Comparison of ENCODE assay signal across 35 cellular contexts in genomic region chr12:32870716-32871115, GRCh38. TPM values are rescaled to one million over a fixed set of nuclear protein-coding genes. Genes with fewer than 3 reads are reported as not detected.
DNase-seq lines count a peak whose midpoint lies in the region; ATAC-seq and TF ChIP-seq lines count a peak whose summit lies in the region.
"Had no signal": no experiment of that assay in that cellular context is flagged by ENCODE, and none has a peak within 500 bp of the region (broad histone marks: within the 10 kb centered on the region; RNA-seq: fewer than 3 reads in every experiment).

No MANE protein-coding gene starts in this region.

- H3K9ac ChIP-seq in trophoblast cell (ENCODE audit: low read length): no peak overlapping the region

- H3K9me3 ChIP-seq in breast epithelium (no peaks in the 10 kb centered on the region), trophoblast cell (ENCODE audit: insufficient read depth, low read depth, low read length) (no peaks in the 10 kb centered on the region), vagina (no peaks in the 10 kb centered on the region)
- H3K9me3 ChIP-seq: lower lobe of right lung, suprapubic skin, upper lobe of right lung had no signal

- H3K4ac ChIP-seq in trophoblast cell (ENCODE audit: low read depth, low read length): peak overlapping the region; percentile 71

- H3K4me1 Mint-ChIP-seq in MCF 10A (ENCODE audit: insufficient read depth, unreplicated experiment): peaks cover 20% of the 10 kb centered on the region
- H3K4me1 Mint-ChIP-seq: naive thymus-derived CD8-positive, alpha-beta T cell; T-helper 17 cell had no signal

- H3K36me3 ChIP-seq in breast epithelium (no peaks in the 10 kb centered on the region), trophoblast cell (ENCODE audit: control insufficient read depth in 1 of 2, insufficient read depth in 2 of 2, low read length in 2 of 2) (peaks cover 30 to 33% of the 10 kb centered on the region in 2 experiments), vagina (no peaks in the 10 kb centered on the region)
- H3K36me3 ChIP-seq: lower lobe of right lung, upper lobe of right lung had no signal

- no peak overlapping the region for H4K12ac ChIP-seq in trophoblast cell (ENCODE audit: low read depth, low read length)

- H3K4me3 ChIP-seq in breast epithelium (no peak overlapping the region), trophoblast cell (ENCODE audit: low read depth, low read length) (no peak overlapping the region), vagina (no peak overlapping the region)
- H3K4me3 ChIP-seq: K562, lower lobe of right lung, suprapubic skin, upper lobe of right lung had no signal

- BruUV-seq in MCF 10A (replicated peaks; lab: Mats Ljungman, UMichigan): no TSS peak

- DNase-seq in MCF 10A (ENCODE audit: unreplicated experiment) (peak; percentile 14), breast epithelium (ENCODE audit: low spot score in 2 of 2) (no peak), NCI-H226 (peak; percentile 88), trophoblast cell (peak in 1 of 2 donors; percentile 30), activated gamma-delta T cell treated with Interleukin-2 at 50 U/mL for 16 hours (no peak), vagina (ENCODE audit: extremely low spot score in 2 of 2) (no peak), cerebellar cortex (ENCODE audit: low spot score) (no peak)
- DNase-seq: activated CD4-positive, alpha-beta T cell treated with anti-CD3 and anti-CD28 coated beads, Interleukin-2, amount 50 U/mL, for 48 hours; activated naive CD4-positive, alpha-beta T cell treated with Interleukin-2 at 50 U/mL for 16 hours; activated T-cell treated with anti-CD3 and anti-CD28 coated beads, Interleukin-2, amount 50 U/mL, for 72 hours; DND-41; foreskin fibroblast; GF-D8; head of caudate nucleus; kidney glomerular epithelial cell; lower lobe of right lung; MM.1S; naive thymus-derived CD8-positive, alpha-beta T cell; NCI-H1105 treated with DMSO at 0.1 percent for 48 hours; NCI-H1930; NCI-H2227 treated with DMSO at 0.1 percent for 48 hours; NCI-H69; occipital lobe; PC-3; stimulated activated naive CD4-positive, alpha-beta T cell; T-helper 17 cell; upper lobe of right lung had no signal

- no peak overlapping the region for H2AK5ac ChIP-seq in trophoblast cell (ENCODE audit: low read length)

- POLR2A ChIA-PET in MCF 10A (lab: Yijun Ruan, JAX): interaction anchor here (0.7 to 1.8 kb wide), 3 partner anchors 24 to 49 kb away, joined by 3 to 4 read pairs (median 3); no protein-coding TSS in a partner anchor

- H3K4me1 ChIP-seq in breast epithelium (no peaks in the 10 kb centered on the region), trophoblast cell (ENCODE audit: control insufficient read depth in 1 of 2, insufficient read depth in 2 of 2, low read length in 2 of 2) (peaks cover 0 to 14% of the 10 kb centered on the region in 2 experiments), vagina (no peaks in the 10 kb centered on the region)
- H3K4me1 ChIP-seq: lower lobe of right lung, suprapubic skin, upper lobe of right lung had no signal

- H2BK12ac ChIP-seq in trophoblast cell (ENCODE audit: low read length): no peak overlapping the region

- CTCF ChIA-PET in MCF 10A (lab: Yijun Ruan, JAX): interaction anchor here (0.7 to 1.2 kb wide), 4 partner anchors 9 to 113 kb away, joined by 3 to 6 read pairs (median 4); no protein-coding TSS in a partner anchor

- H3K79me2 ChIP-seq in trophoblast cell (ENCODE audit: control insufficient read depth, insufficient read depth, low read length, poor library complexity): peaks cover 3% of the 10 kb centered on the region

- TF ChIP-seq CTCF in MCF 10A (IDR thresholded peaks at IDR 0.05; ENCODE audit: unreplicated experiment): no peak
- no peak for TF ChIP-seq CTCF in breast epithelium (IDR thresholded peaks at IDR 0.05)
- TF ChIP-seq CTCF in vagina (IDR thresholded peaks at IDR 0.05): no peak

- peak overlapping the region; percentile 40 for H3K27ac Mint-ChIP-seq in MCF 10A (ENCODE audit: low read depth, unreplicated experiment)
- H3K27ac Mint-ChIP-seq: activated T-cell treated with anti-CD3 and anti-CD28 coated beads, Interleukin-2, amount 50 U/mL, for 72 hours; naive thymus-derived CD8-positive, alpha-beta T cell; T-helper 17 cell had no signal

- H3K9me3 Mint-ChIP-seq in MCF 10A (ENCODE audit: unreplicated experiment): no peaks in the 10 kb centered on the region
- H3K9me3 Mint-ChIP-seq: activated T-cell treated with anti-CD3 and anti-CD28 coated beads, Interleukin-2, amount 50 U/mL, for 72 hours; naive thymus-derived CD8-positive, alpha-beta T cell had no signal

- H4K8ac ChIP-seq in trophoblast cell (ENCODE audit: low read depth, low read length): no peak overlapping the region

- no peak overlapping the region for H3K4me3 Mint-ChIP-seq in MCF 10A (ENCODE audit: unreplicated experiment)
- H3K4me3 Mint-ChIP-seq: activated T-cell treated with anti-CD3 and anti-CD28 coated beads, Interleukin-2, amount 50 U/mL, for 72 hours; CD14-positive monocyte; naive thymus-derived CD8-positive, alpha-beta T cell; T-helper 17 cell had no signal

- no peak overlapping the region for H2AFZ ChIP-seq in trophoblast cell (ENCODE audit: insufficient read depth, low read length, poor library complexity)

- H3K27ac ChIP-seq in breast epithelium (no peak overlapping the region), trophoblast cell (ENCODE audit: low read depth, low read length) (peak overlapping the region; percentile 57), vagina (no peak overlapping the region)
- H3K27ac ChIP-seq: 22Rv1, lower lobe of right lung, suprapubic skin, upper lobe of right lung had no signal

- H3K23ac ChIP-seq in trophoblast cell (ENCODE audit: low read length): no peak overlapping the region

- intact Hi-C loops in MCF 10A (cut with micrococcal nuclease) (no loop called here), breast epithelium (cut with DNase I; ENCODE audit: low total_unique reads) (no loop called here), vagina (cut with DNase I) (no loop called here)

- H3K14ac ChIP-seq in trophoblast cell (ENCODE audit: low read length): no peak overlapping the region

- H3K27me3 ChIP-seq in breast epithelium: no peaks in the 10 kb centered on the region
- H3K27me3 ChIP-seq in trophoblast cell (ENCODE audit: insufficient read depth, low read length): no peaks in the 10 kb centered on the region
- H3K27me3 ChIP-seq in vagina: no peaks in the 10 kb centered on the region
- H3K27me3 ChIP-seq: suprapubic skin, upper lobe of right lung had no signal

- no CpG with 5 or more reads among the region's 3 CpGs for WGBS in trophoblast cell (ENCODE audit: extremely low coverage, insufficient coverage, insufficient read length)

- H3K18ac ChIP-seq in trophoblast cell (ENCODE audit: low read length): no peak overlapping the region

- H3K27me3 Mint-ChIP-seq in MCF 10A (ENCODE audit: insufficient read depth, unreplicated experiment): no peaks in the 10 kb centered on the region

- no peaks in the 10 kb centered on the region for H3K79me1 ChIP-seq in trophoblast cell (ENCODE audit: low read length)

- TF ChIP-seq POLR2A in breast epithelium (IDR thresholded peaks at IDR 0.05): no peak
- TF ChIP-seq POLR2A in vagina (IDR thresholded peaks at IDR 0.05): no peak

- peak; percentile 82 for ATAC-seq in esophagus mucosa
- ATAC-seq: activated CD4-positive, CD25-positive, alpha-beta regulatory T cell treated with anti-CD3 and anti-CD28 coated beads, Interleukin-2, amount 50 U/mL, for 24 hours; activated T-cell treated with anti-CD3 and anti-CD28 coated beads, Interleukin-2, amount 50 U/mL, for 72 hours; HCT116; K562; lower lobe of right lung; naive thymus-derived CD8-positive, alpha-beta T cell; PC-3; SK-N-SH treated with all-trans-retinoic acid at 6 μM for 48 hours; T-helper 17 cell; upper lobe of right lung had no signal

- H2BK120ac ChIP-seq in trophoblast cell (ENCODE audit: insufficient read depth, low read length, poor library complexity): no peak overlapping the region

- peaks cover 93% of the 10 kb centered on the region for H3K36me3 Mint-ChIP-seq in MCF 10A (ENCODE audit: insufficient read depth, unreplicated experiment)
- H3K36me3 Mint-ChIP-seq: naive thymus-derived CD8-positive, alpha-beta T cell had no signal

- H2BK5ac ChIP-seq in trophoblast cell (ENCODE audit: low read depth, low read length, poor library complexity): no peak overlapping the region

- H3K4me2 ChIP-seq in trophoblast cell (ENCODE audit: low read length): no peak overlapping the region

- no peak overlapping the region for H4K91ac ChIP-seq in trophoblast cell (ENCODE audit: low read depth, low read length)

RNA-seq across cellular contexts. Expression of gene PKP2, which starts 25.9 kb away (rescaled TPM):
- total RNA-seq in MCF 10A (2022) (58.5 and 88.0 TPM in 2 replicates), breast epithelium (10 to 100 TPM; 28.5 to 39.2 (median 32.5) TPM), esophagus mucosa (13.7 TPM), vagina (16.2 TPM)
- 144 and 147 TPM in 2 replicates for polyA plus RNA-seq in trophoblast cell (2013)
- total RNA-seq: naive thymus-derived CD8-positive, alpha-beta T cell had no signal
- polyA plus RNA-seq: naive thymus-derived CD8-positive, alpha-beta T cell had no signal

Comparison
In these comparisons a context has a peak if more than half of its experiments do, and no peak if none do; other contexts are left out.
1. DNase-seq: peak in MCF 10A (single experiment) and NCI-H226 (single experiment); none in breast epithelium (0 of 2), activated gamma-delta T cell treated with Interleukin-2 at 50 U/mL for 16 hours (single experiment), vagina (0 of 2) and cerebellar cortex (single experiment).